ENCODE assay signal across 8 cellular contexts in the genomic region with DNA sequence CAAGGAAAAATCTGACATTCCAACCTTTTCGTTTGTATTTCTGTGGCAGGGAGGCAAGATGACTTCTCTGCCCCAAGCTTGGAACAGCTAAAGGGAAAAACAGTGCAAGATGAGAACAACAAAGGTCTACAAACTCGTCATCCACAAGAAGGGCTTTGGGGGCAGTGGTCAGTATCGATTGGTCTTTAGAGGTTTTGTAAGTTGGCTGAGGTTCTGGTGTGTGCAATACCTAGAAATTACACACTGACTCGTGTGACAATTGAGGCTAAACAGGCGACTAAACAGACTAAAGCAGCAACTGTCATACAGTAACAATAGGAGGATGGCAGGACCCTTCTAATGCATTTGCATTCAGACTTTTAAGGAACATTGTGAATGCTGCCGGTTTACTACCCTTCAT. TPM values are rescaled to one million over a fixed set of nuclear protein-coding genes. Genes with fewer than 3 reads are reported as not detected.
DNase-seq lines count a peak whose midpoint lies in the region; ATAC-seq and TF ChIP-seq lines count a peak whose summit lies in the region.

No MANE protein-coding gene starts in this region.

- H3K27ac ChIP-seq in HCT116 (ENCODE audit: low read depth, low read length), result peak overlapping the region; percentile 92; the same call in 1 of the 2 replicates
- peak overlapping the region; percentile 95 for H3K27ac ChIP-seq in VCaP

- H4K20me1 ChIP-seq in HCT116 (ENCODE audit: insufficient read depth), result no peaks in the 10 kb centered on the region

- ATAC-seq in HCT116, result no peak
- no peak for ATAC-seq in HG02870 (IDR thresholded peaks at IDR 0.05; ENCODE audit: unreplicated experiment)

- TF ChIP-seq CTCF in HCT116 (IDR thresholded peaks at IDR 0.05 in 2 of 3, conservative IDR thresholded peaks at IDR 0.05 in 1 of 3; ENCODE audit: borderline replicate concordance in 1 of 3, insufficient read depth in 1 of 3, low read depth in 2 of 3, low read length in 2 of 3) (no peak), VCaP (conservative IDR thresholded peaks at IDR 0.05) (no peak), fibroblast of villous mesenchyme (IDR thresholded peaks at IDR 0.05; ENCODE audit: insufficient read depth, low read depth, low read length) (no peak)

- H2AFZ ChIP-seq in HCT116 (ENCODE audit: low read depth, low read length, poor library complexity, severe bottlenecking), result no peak overlapping the region

- peak overlapping the region; percentile 79 for H3K9ac ChIP-seq in HCT116 (ENCODE audit: low read length)
- H3K9ac ChIP-seq in skeletal muscle satellite cell (ENCODE audit: low read depth, low read length), result peak overlapping the region; percentile 92

- no TSS peak for BruUV-seq in HCT116 (replicated peaks; lab: Mats Ljungman, UMichigan)

- H3K4me2 ChIP-seq in HCT116 (ENCODE audit: low read length) (peak overlapping the region; percentile 89), skeletal muscle satellite cell (ENCODE audit: low read length) (peak overlapping the region; percentile 90)

- intact Hi-C loops in HCT116 (cut with micrococcal nuclease), result loop anchor here (5.0 kb wide), 1 partner anchor 192 kb away; no protein-coding TSS in a partner anchor

- no peaks in the 10 kb centered on the region for H3K9me2 ChIP-seq in HCT116 (ENCODE audit: insufficient read depth)

- CTCF ChIA-PET in HCT116 (lab: Charles Lee), result no interaction called here

- TF ChIP-seq POLR2A in HCT116 (IDR thresholded peaks at IDR 0.05; ENCODE audit: borderline replicate concordance, extremely low read depth, insufficient read depth, insufficient read length), result no peak

- peaks cover 25% of the 10 kb centered on the region for H3K79me2 ChIP-seq in HCT116 (ENCODE audit: insufficient read depth, low read length)

- POLR2A ChIA-PET in HCT116 (lab: Charles Lee), result no interaction called here

- no peak for DNase-seq in HCT116 (ENCODE audit: low read depth, low spot score)
- DNase-seq in fibroblast of villous mesenchyme (ENCODE audit: low read depth), result no peak
- no peak for DNase-seq in NCI-H128 (lab: John Stamatoyannopoulos, UW; ENCODE audit: unreplicated experiment)
- DNase-seq in SKM-1 (lab: John Stamatoyannopoulos, UW; ENCODE audit: unreplicated experiment), result no peak
- DNase-seq in activated CD8-positive, alpha-beta memory T cell treated with anti-CD3 and anti-CD28 coated beads, Interleukin-2, amount 50 U/mL, for 4 hours, result no peak

- H3K36me3 ChIP-seq in HCT116 (ENCODE audit: control insufficient read depth in 1 of 2, insufficient read depth in 2 of 2, low read length in 2 of 2), result peaks cover 3 to 9% of the 10 kb centered on the region in 2 experiments; a peak in 1 of 4 replicates
- peaks cover 13% of the 10 kb centered on the region for H3K36me3 ChIP-seq in skeletal muscle satellite cell (ENCODE audit: insufficient read depth, low read length)

- no peak for TF ChIP-seq RAD21 in HCT116 (IDR thresholded peaks at IDR 0.05; ENCODE audit: low read depth)

- H3K9me3 ChIP-seq in HCT116 (ENCODE audit: control insufficient read depth in 1 of 2, insufficient read depth in 1 of 2, low read depth in 1 of 2, low read length in 2 of 2) (no peaks in the 10 kb centered on the region), skeletal muscle satellite cell (replicated peaks; ENCODE audit: low read length) (no peaks in the 10 kb centered on the region)

- H3K4me1 ChIP-seq in HCT116 (ENCODE audit: control insufficient read depth in 1 of 2, insufficient read depth in 2 of 2, low read length in 2 of 2) (peaks cover 24 to 35% of the 10 kb centered on the region in 2 experiments; a peak in 3 of 4 replicates), skeletal muscle satellite cell (ENCODE audit: control insufficient read depth, insufficient read depth, low read length) (peaks cover 26% of the 10 kb centered on the region)

- H3K27me3 ChIP-seq in HCT116 (ENCODE audit: insufficient read depth, low read length) (no peaks in the 10 kb centered on the region), skeletal muscle satellite cell (ENCODE audit: control insufficient read depth, insufficient read depth, low read length) (no peaks in the 10 kb centered on the region)

- H3K4me3 ChIP-seq in HCT116 (replicated peaks in 1 of 2; ENCODE audit: low read depth in 1 of 2, low read length in 2 of 2) (peak overlapping the region; percentile 65 to 77), fibroblast of villous mesenchyme (ENCODE audit: low read depth, low read length) (peak overlapping the region; percentile 74), skeletal muscle satellite cell (ENCODE audit: low read length) (peak overlapping the region; percentile 81)

- RAD21 ChIA-PET in HCT116 (lab: Charles Lee; ENCODE audit: low non-redundant PET in 1 of 2, low total read pairs in 2 of 2, uncharacterized antibody in 2 of 2, unreplicated experiment in 2 of 2), result no interaction called here

TF ChIP-seq in HCT116, 20 proteins besides CTCF, POLR2A, EP300 and RAD21:
- TF ChIP-seq EGR1 (IDR thresholded peaks at IDR 0.05; ENCODE audit: low read depth) (no peak), YY1 (IDR thresholded peaks at IDR 0.05; ENCODE audit: extremely low read depth, insufficient replicate concordance, low read depth, low read length) (no peak), EZH2 (IDR thresholded peaks at IDR 0.05) (no peak), POLR2AphosphoS5 (IDR thresholded peaks at IDR 0.05; ENCODE audit: low read depth, low read length) (no peak), FOSL1 (IDR thresholded peaks at IDR 0.05; ENCODE audit: low read depth) (no peak), ZNF274 (IDR thresholded peaks at IDR 0.05; ENCODE audit: low read depth, low read length) (no peak), CEBPB (IDR thresholded peaks at IDR 0.05; ENCODE audit: low read depth) (no peak), ZFX (IDR thresholded peaks at IDR 0.05) (no peak), ATF3 (IDR thresholded peaks at IDR 0.05) (no peak), SP1 (IDR thresholded peaks at IDR 0.05; ENCODE audit: low read depth) (no peak), EZH2phosphoT487 (IDR thresholded peaks at IDR 0.05; ENCODE audit: borderline replicate concordance) (no peak), TCF7L2 (IDR thresholded peaks at IDR 0.05; ENCODE audit: borderline replicate concordance, extremely low read depth, insufficient read depth, insufficient read length) (no peak), ELF1 (IDR thresholded peaks at IDR 0.05; ENCODE audit: borderline replicate concordance, low read depth) (no peak), SRF (IDR thresholded peaks at IDR 0.05; ENCODE audit: low read depth) (no peak), CBX3 (IDR thresholded peaks at IDR 0.05; ENCODE audit: low read depth) (no peak), SIN3A (IDR thresholded peaks at IDR 0.05; ENCODE audit: low read depth) (no peak), JUND (IDR thresholded peaks at IDR 0.05) (no peak)
- TF ChIP-seq, protein P1, sequence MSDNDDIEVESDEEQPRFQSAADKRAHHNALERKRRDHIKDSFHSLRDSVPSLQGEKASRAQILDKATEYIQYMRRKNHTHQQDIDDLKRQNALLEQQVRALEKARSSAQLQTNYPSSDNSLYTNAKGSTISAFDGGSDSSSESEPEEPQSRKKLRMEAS (IDR thresholded peaks at IDR 0.05), result no peak
- TF ChIP-seq, protein P2, sequence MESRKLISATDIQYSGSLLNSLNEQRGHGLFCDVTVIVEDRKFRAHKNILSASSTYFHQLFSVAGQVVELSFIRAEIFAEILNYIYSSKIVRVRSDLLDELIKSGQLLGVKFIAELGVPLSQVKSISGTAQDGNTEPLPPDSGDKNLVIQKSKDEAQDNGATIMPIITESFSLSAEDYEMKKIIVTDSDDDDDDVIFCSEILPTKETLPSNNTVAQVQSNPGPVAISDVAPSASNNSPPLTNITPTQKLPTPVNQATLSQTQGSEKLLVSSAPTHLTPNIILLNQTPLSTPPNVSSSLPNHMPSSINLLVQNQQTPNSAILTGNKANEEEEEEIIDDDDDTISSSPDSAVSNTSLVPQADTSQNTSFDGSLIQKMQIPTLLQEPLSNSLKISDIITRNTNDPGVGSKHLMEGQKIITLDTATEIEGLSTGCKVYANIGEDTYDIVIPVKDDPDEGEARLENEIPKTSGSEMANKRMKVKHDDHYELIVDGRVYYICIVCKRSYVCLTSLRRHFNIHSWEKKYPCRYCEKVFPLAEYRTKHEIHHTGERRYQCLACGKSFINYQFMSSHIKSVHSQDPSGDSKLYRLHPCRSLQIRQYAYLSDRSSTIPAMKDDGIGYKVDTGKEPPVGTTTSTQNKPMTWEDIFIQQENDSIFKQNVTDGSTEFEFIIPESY (IDR thresholded peaks at IDR 0.05; ENCODE audit: extremely low read depth, insufficient replicate concordance, low read length), result no peak

RNA-seq across cellular contexts. Expression of gene DEPDC5, which starts 1.0 kb away (rescaled TPM):
- total RNA-seq in HCT116 (2021; ENCODE audit: unreplicated experiment) (35.0 TPM), fibroblast of villous mesenchyme (11.0 and 13.0 TPM in 2 replicates)
- polyA plus RNA-seq in HCT116 (2012), result 11.3 and 14.1 TPM in 2 replicates
- total RNA-seq in skeletal muscle satellite cell (2012; rRNA removed), result 11.1 and 13.2 TPM in 2 replicates

RNA-seq across cellular contexts. Expression of gene PRR14L, which starts 4.9 kb away (rescaled TPM):
- total RNA-seq in HCT116 (2021; ENCODE audit: unreplicated experiment) (61.5 TPM), fibroblast of villous mesenchyme (22.2 and 30.2 TPM in 2 replicates)
- polyA plus RNA-seq in HCT116 (2012), result 11.2 and 13.1 TPM in 2 replicates
- total RNA-seq in skeletal muscle satellite cell (2012; rRNA removed), result 13.9 and 16.2 TPM in 2 replicates
